1 cellular context compared by ENCODE assay signal in genomic region chr3:128095222-128095703, GRCh38.
TF ChIP-seq lines count a peak whose summit lies in the region.

No MANE protein-coding gene starts in this region.

TF ChIP-seq in HepG2, 621 proteins besides CTCF, POLR2A, EP300 and RAD21 (continued from another document and continues in another):
- TF ChIP-seq HMGXB4 (CRISPR knock-in tag; IDR thresholded peaks at IDR 0.05; ENCODE audit: borderline replicate concordance in 1 of 2, low read depth in 1 of 2) = peak; percentile 33 to 35; a peak in 1 of 4 replicates
- TF ChIP-seq ZNF7 (CRISPR knock-in tag; IDR thresholded peaks at IDR 0.05) = no peak
- TF ChIP-seq GATAD1 (CRISPR knock-in tag; IDR thresholded peaks at IDR 0.05) = no peak; the same call in 1 of the 2 replicates
- no peak for TF ChIP-seq NFIC (IDR thresholded peaks at IDR 0.05; ENCODE audit: low read length)
- TF ChIP-seq, protein P1, sequence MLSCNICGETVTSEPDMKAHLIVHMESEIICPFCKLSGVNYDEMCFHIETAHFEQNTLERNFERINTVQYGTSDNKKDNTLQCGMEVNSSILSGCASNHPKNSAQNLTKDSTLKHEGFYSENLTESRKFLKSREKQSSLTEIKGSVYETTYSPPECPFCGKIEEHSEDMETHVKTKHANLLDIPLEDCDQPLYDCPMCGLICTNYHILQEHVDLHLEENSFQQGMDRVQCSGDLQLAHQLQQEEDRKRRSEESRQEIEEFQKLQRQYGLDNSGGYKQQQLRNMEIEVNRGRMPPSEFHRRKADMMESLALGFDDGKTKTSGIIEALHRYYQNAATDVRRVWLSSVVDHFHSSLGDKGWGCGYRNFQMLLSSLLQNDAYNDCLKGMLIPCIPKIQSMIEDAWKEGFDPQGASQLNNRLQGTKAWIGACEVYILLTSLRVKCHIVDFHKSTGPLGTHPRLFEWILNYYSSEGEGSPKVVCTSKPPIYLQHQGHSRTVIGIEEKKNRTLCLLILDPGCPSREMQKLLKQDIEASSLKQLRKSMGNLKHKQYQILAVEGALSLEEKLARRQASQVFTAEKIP (CRISPR knock-in tag; IDR thresholded peaks at IDR 0.05; ENCODE audit: borderline replicate concordance) = no peak
- no peak for TF ChIP-seq HOXD1 (CRISPR knock-in tag; IDR thresholded peaks at IDR 0.05)
- TF ChIP-seq KLF16 (CRISPR knock-in tag; IDR thresholded peaks at IDR 0.05) = no peak
- TF ChIP-seq ZNF18 (CRISPR knock-in tag; IDR thresholded peaks at IDR 0.05; ENCODE audit: insufficient replicate concordance) = no peak
- TF ChIP-seq ZNF256 (CRISPR knock-in tag; conservative IDR thresholded peaks at IDR 0.05) = no peak
- no peak for TF ChIP-seq HOXA5 (CRISPR knock-in tag; IDR thresholded peaks at IDR 0.05)
- no peak for TF ChIP-seq SP1 (IDR thresholded peaks at IDR 0.05)
- TF ChIP-seq SP1 (CRISPR knock-in tag; IDR thresholded peaks at IDR 0.05) = no peak
- no peak for TF ChIP-seq ZBTB10 (CRISPR knock-in tag; IDR thresholded peaks at IDR 0.05; ENCODE audit: borderline replicate concordance)
- no peak for TF ChIP-seq ZNF326 (CRISPR knock-in tag; IDR thresholded peaks at IDR 0.05; ENCODE audit: borderline replicate concordance)
- TF ChIP-seq ZNF775 (CRISPR knock-in tag; IDR thresholded peaks at IDR 0.05; ENCODE audit: borderline replicate concordance) = no peak
- TF ChIP-seq NKX3-1 (CRISPR knock-in tag; IDR thresholded peaks at IDR 0.05) = no peak
- TF ChIP-seq CENPBD1 (CRISPR knock-in tag; IDR thresholded peaks at IDR 0.05; ENCODE audit: borderline replicate concordance, low read depth) = no peak
- no peak for TF ChIP-seq TEAD2 (CRISPR knock-in tag; IDR thresholded peaks at IDR 0.05)
- no peak for TF ChIP-seq KLF12 (CRISPR knock-in tag; IDR thresholded peaks at IDR 0.05; ENCODE audit: borderline replicate concordance)
- no peak for TF ChIP-seq PAF1 (CRISPR knock-in tag; IDR thresholded peaks at IDR 0.05)
- TF ChIP-seq MXD4 (CRISPR knock-in tag; IDR thresholded peaks at IDR 0.05) = 0 out of 2 replicates have a peak, but pooled peaks have one; percentile 25
- no peak for TF ChIP-seq TFE3 (CRISPR knock-in tag; IDR thresholded peaks at IDR 0.05)
- no peak for TF ChIP-seq TOPORS (CRISPR knock-in tag; IDR thresholded peaks at IDR 0.05)
- TF ChIP-seq TOE1 (CRISPR knock-in tag; IDR thresholded peaks at IDR 0.05) = no peak
- TF ChIP-seq ELF4 (CRISPR knock-in tag; IDR thresholded peaks at IDR 0.05; ENCODE audit: borderline replicate concordance) = no peak
- TF ChIP-seq STAT5B (CRISPR knock-in tag; IDR thresholded peaks at IDR 0.05) = no peak
- TF ChIP-seq RFX3 (CRISPR knock-in tag; IDR thresholded peaks at IDR 0.05) = no peak
- TF ChIP-seq, protein P2, sequence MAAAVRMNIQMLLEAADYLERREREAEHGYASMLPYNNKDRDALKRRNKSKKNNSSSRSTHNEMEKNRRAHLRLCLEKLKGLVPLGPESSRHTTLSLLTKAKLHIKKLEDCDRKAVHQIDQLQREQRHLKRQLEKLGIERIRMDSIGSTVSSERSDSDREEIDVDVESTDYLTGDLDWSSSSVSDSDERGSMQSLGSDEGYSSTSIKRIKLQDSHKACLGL (CRISPR knock-in tag; IDR thresholded peaks at IDR 0.05) = no peak
- TF ChIP-seq ZSCAN21 (CRISPR knock-in tag; IDR thresholded peaks at IDR 0.05; ENCODE audit: borderline replicate concordance) = no peak
- no peak for TF ChIP-seq MATR3 (CRISPR knock-in tag; IDR thresholded peaks at IDR 0.05)
- TF ChIP-seq CBFB (CRISPR knock-in tag; IDR thresholded peaks at IDR 0.05) = no peak
- 0 out of 2 replicates have a peak, but pooled peaks have one; percentile 15 for TF ChIP-seq ZKSCAN8 (CRISPR knock-in tag; IDR thresholded peaks at IDR 0.05; ENCODE audit: borderline replicate concordance)
- TF ChIP-seq FOXP1 (IDR thresholded peaks at IDR 0.05) = no peak
- TF ChIP-seq FOXP1 (CRISPR knock-in tag; IDR thresholded peaks at IDR 0.05) = no peak
- no peak for TF ChIP-seq CHD2 (IDR thresholded peaks at IDR 0.05; ENCODE audit: low read depth, low read length)
- no peak for TF ChIP-seq NFIB (CRISPR knock-in tag; IDR thresholded peaks at IDR 0.05; ENCODE audit: borderline replicate concordance)
- TF ChIP-seq TBX2 (CRISPR knock-in tag; IDR thresholded peaks at IDR 0.05; ENCODE audit: borderline replicate concordance) = no peak
- TF ChIP-seq ZNF746 (CRISPR knock-in tag; IDR thresholded peaks at IDR 0.05) = no peak
- no peak for TF ChIP-seq MEIS2 (CRISPR knock-in tag; IDR thresholded peaks at IDR 0.05)
- TF ChIP-seq NFYC (CRISPR knock-in tag; IDR thresholded peaks at IDR 0.05) = no peak
- TF ChIP-seq PITX1 (CRISPR knock-in tag; IDR thresholded peaks at IDR 0.05) = 0 out of 2 replicates have a peak, but pooled peaks have one; percentile 53
- TF ChIP-seq PBX3 (CRISPR knock-in tag; IDR thresholded peaks at IDR 0.05; ENCODE audit: borderline replicate concordance) = no peak
- no peak; the same call in 1 of the 2 replicates for TF ChIP-seq ZNF788 (CRISPR knock-in tag; IDR thresholded peaks at IDR 0.05; ENCODE audit: borderline replicate concordance)
- TF ChIP-seq ZNF776 (CRISPR knock-in tag; IDR thresholded peaks at IDR 0.05) = no peak
- TF ChIP-seq ZNF430 (CRISPR knock-in tag; IDR thresholded peaks at IDR 0.05) = no peak
- TF ChIP-seq ZNF431 (CRISPR knock-in tag; IDR thresholded peaks at IDR 0.05; ENCODE audit: borderline replicate concordance, low read depth) = 0 out of 2 replicates have a peak, but pooled peaks have one; percentile 20
- TF ChIP-seq, protein P3, sequence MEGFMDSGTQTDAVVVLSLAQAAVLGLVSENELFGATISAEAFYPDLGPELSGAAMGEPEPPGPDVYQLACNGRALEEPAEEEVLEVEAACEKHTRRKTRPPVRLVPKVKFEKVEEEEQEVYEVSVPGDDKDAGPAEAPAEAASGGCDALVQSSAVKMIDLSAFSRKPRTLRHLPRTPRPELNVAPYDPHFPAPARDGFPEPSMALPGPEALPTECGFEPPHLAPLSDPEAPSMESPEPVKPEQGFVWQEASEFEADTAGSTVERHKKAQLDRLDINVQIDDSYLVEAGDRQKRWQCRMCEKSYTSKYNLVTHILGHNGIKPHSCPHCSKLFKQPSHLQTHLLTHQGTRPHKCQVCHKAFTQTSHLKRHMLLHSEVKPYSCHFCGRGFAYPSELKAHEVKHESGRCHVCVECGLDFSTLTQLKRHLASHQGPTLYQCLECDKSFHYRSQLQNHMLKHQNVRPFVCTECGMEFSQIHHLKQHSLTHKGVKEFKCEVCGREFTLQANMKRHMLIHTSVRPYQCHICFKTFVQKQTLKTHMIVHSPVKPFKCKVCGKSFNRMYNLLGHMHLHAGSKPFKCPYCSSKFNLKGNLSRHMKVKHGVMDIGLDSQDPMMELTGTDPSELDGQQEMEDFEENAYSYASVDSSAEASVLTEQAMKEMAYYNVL (CRISPR knock-in tag; IDR thresholded peaks at IDR 0.05; ENCODE audit: borderline replicate concordance) = no peak
- TF ChIP-seq KDM2A (CRISPR knock-in tag; IDR thresholded peaks at IDR 0.05; ENCODE audit: borderline replicate concordance, low read depth) = no peak
- TF ChIP-seq MBNL3 (CRISPR knock-in tag; conservative IDR thresholded peaks at IDR 0.05) = no peak
- TF ChIP-seq RXRA (CRISPR knock-in tag; IDR thresholded peaks at IDR 0.05) = peak; percentile 52; the same call in 1 of the 2 replicates
- no peak for TF ChIP-seq NAIF1 (CRISPR knock-in tag; IDR thresholded peaks at IDR 0.05; ENCODE audit: borderline replicate concordance)
- TF ChIP-seq RARG (CRISPR knock-in tag; IDR thresholded peaks at IDR 0.05; ENCODE audit: low read depth) = no peak
- TF ChIP-seq, protein P4, sequence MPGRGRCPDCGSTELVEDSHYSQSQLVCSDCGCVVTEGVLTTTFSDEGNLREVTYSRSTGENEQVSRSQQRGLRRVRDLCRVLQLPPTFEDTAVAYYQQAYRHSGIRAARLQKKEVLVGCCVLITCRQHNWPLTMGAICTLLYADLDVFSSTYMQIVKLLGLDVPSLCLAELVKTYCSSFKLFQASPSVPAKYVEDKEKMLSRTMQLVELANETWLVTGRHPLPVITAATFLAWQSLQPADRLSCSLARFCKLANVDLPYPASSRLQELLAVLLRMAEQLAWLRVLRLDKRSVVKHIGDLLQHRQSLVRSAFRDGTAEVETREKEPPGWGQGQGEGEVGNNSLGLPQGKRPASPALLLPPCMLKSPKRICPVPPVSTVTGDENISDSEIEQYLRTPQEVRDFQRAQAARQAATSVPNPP (CRISPR knock-in tag; IDR thresholded peaks at IDR 0.05) = no peak
- no peak for TF ChIP-seq ZNF773 (CRISPR knock-in tag; IDR thresholded peaks at IDR 0.05; ENCODE audit: borderline replicate concordance)
- no peak for TF ChIP-seq HOXA3 (CRISPR knock-in tag; IDR thresholded peaks at IDR 0.05)
- no peak for TF ChIP-seq GZF1 (CRISPR knock-in tag; IDR thresholded peaks at IDR 0.05)
- 0 out of 2 replicates have a peak, but pooled peaks have one; percentile 4 for TF ChIP-seq ZNF556 (CRISPR knock-in tag; IDR thresholded peaks at IDR 0.05; ENCODE audit: borderline replicate concordance)
- no peak for TF ChIP-seq MAF1 (CRISPR knock-in tag; IDR thresholded peaks at IDR 0.05; ENCODE audit: borderline replicate concordance)
- peak; percentile 45; the same call in 1 of the 2 replicates for TF ChIP-seq ZFY (CRISPR knock-in tag; IDR thresholded peaks at IDR 0.05)
- no peak for TF ChIP-seq NCOA5 (CRISPR knock-in tag; IDR thresholded peaks at IDR 0.05)
